ENCODE assay signal across 9 cellular contexts in genomic region chr3:49805884-49806701, GRCh38. TPM values are rescaled to one million over a fixed set of nuclear protein-coding genes. Genes with fewer than 3 reads are reported as not detected.
A peak's percentile ranks its signal among the peaks of the same experiment; 100 is the strongest.
DNase-seq lines count a peak whose midpoint lies in the region; ATAC-seq and TF ChIP-seq lines count a peak whose summit lies in the region.
"Had no signal": no experiment of that assay in that cellular context is flagged by ENCODE, and none has a peak within 500 bp of the region (broad histone marks: within the 10 kb centered on the region; RNA-seq: fewer than 3 reads in every experiment).

No MANE protein-coding gene starts in this region.

- no peak overlapping the region for H2BK5ac ChIP-seq in H9 (ENCODE audit: insufficient read length, low read length)

- H3K14ac ChIP-seq in H9 (ENCODE audit: insufficient read depth, low read length), result no peak overlapping the region; the same call in 1 of the 2 replicates

- H3K9me3 Mint-ChIP-seq in H9, result no peaks in the 10 kb centered on the region
- H3K9me3 Mint-ChIP-seq: T-helper 1 cell treated with Interleukin-12 subunit alpha and Interleukin-12 subunit beta and Interleukin-4 antibody, amounts not matched to agents 30 μg/mL and 1 μg/mL, for 36 hours had no signal

- BruUV-seq in A673 (replicated peaks; lab: Mats Ljungman, UMichigan), result no TSS peak

- no peak overlapping the region for H3T11ph ChIP-seq in H9 (ENCODE audit: low read length)

- peak overlapping the region; percentile 11 for H3K18ac ChIP-seq in H9 (ENCODE audit: insufficient read length, low read depth, low read length)

- no peaks in the 10 kb centered on the region for H3K79me1 ChIP-seq in H9 (ENCODE audit: insufficient read depth, low read depth, low read length, poor library complexity, severe bottlenecking)

- no peak overlapping the region for H2BK120ac ChIP-seq in H9 (ENCODE audit: low read depth, low read length, poor library complexity, severe bottlenecking)

- CTCF ChIA-PET in A673 (lab: Charles Lee), result interaction anchor here (0.9 to 1.9 kb wide), 2 partner anchors 30 to 33 kb away, joined by 8 to 20 read pairs; no protein-coding TSS in a partner anchor

- DNase-seq in A673 (ENCODE audit: low spot score) (peak; percentile 79), H9 (peak; percentile 68), caudate nucleus (lab: John Stamatoyannopoulos, UW) (peak in 12 of 61 donors; percentile 6 to 38 (median 18)), midbrain (lab: John Stamatoyannopoulos, UW) (peak; percentile 27), ecto neural progenitor cell (ENCODE audit: low spot score) (no peak), DMS153 treated with DMSO at 0.1 percent for 48 hours (lab: John Stamatoyannopoulos, UW; ENCODE audit: unreplicated experiment) (no peak), T1000 (lab: John Stamatoyannopoulos, UW) (no peak)

- H2BK12ac ChIP-seq in H9 (ENCODE audit: insufficient read length, low read depth, low read length), result no peak overlapping the region

- H3K27me3 ChIP-seq in A673 (replicated peaks; ENCODE audit: insufficient read depth, low read depth, low read length, poor library complexity) (no peaks in the 10 kb centered on the region), H9 (ENCODE audit: insufficient read depth, low read length) (no peaks in the 10 kb centered on the region; the same call in 1 of the 2 replicates)

- WGBS in H9 (ENCODE audit: extremely low coverage, insufficient read length, low lambda C conversion rate), result no CpG with 5 or more reads among the region's 11 CpGs

- no peaks in the 10 kb centered on the region for H3K79me2 ChIP-seq in H9 (ENCODE audit: insufficient read depth, low read length)

- peak overlapping the region in 2 of 3 experiments; percentile 35 to 61; a peak in 1 of 7 replicates for H3K27ac Mint-ChIP-seq in H9
- H3K27ac Mint-ChIP-seq: T-helper 1 cell treated with Interleukin-12 subunit alpha and Interleukin-12 subunit beta and Interleukin-4 antibody, amounts not matched to agents 30 μg/mL and 1 μg/mL, for 36 hours had no signal

- H4K20me1 ChIP-seq in H9 (ENCODE audit: control insufficient read depth, insufficient read depth, insufficient read length), result no peaks in the 10 kb centered on the region

- H3K4me1 Mint-ChIP-seq in H9, result peaks cover 31% of the 10 kb centered on the region in 2 experiments

- H4K8ac ChIP-seq in H9 (replicated peaks; ENCODE audit: insufficient read length, low read depth, low read length), result no peak overlapping the region

- TF ChIP-seq CTCF in A673 (conservative IDR thresholded peaks at IDR 0.05; ENCODE audit: low read depth, low read length), result no peak
- TF ChIP-seq CTCF in H9 (conservative IDR thresholded peaks at IDR 0.05), result no peak

- no peak for ATAC-seq in HG03139 (IDR thresholded peaks at IDR 0.05; ENCODE audit: unreplicated experiment)

- H3K4me1 ChIP-seq in A673 (ENCODE audit: insufficient read depth, low read length, poor library complexity, severe bottlenecking) (peaks cover 37% of the 10 kb centered on the region), H9 (ENCODE audit: insufficient read depth, low read length) (peaks cover 8% of the 10 kb centered on the region; the same call in 1 of the 2 replicates)

- H4K91ac ChIP-seq in H9 (ENCODE audit: insufficient read length, low read depth, low read length), result no peak overlapping the region

- peaks cover 2% of the 10 kb centered on the region for H3K36me3 ChIP-seq in A673 (ENCODE audit: insufficient read depth, low read length, poor library complexity, severe bottlenecking)

- no peaks in the 10 kb centered on the region for H3K36me3 Mint-ChIP-seq in H9 (ENCODE audit: insufficient read depth in 1 of 3, low read depth in 3 of 3)

- intact Hi-C loops in A673 (cut with micrococcal nuclease; ENCODE audit: unreplicated experiment), result no loop called here

- H2BK15ac ChIP-seq in H9 (ENCODE audit: low read depth, low read length), result no peak overlapping the region

- H3K27me3 Mint-ChIP-seq in H9 (ENCODE audit: low read depth), result peaks cover 37% of the 10 kb centered on the region

- H3K27ac ChIP-seq in A673 (ENCODE audit: low read depth, low read length, poor library complexity, severe bottlenecking), result peak overlapping the region; percentile 98
- H3K27ac ChIP-seq in H9 (ENCODE audit: insufficient read length, low read depth, low read length), result no peak overlapping the region
- peak overlapping the region; percentile 82 for H3K27ac ChIP-seq in caudate nucleus (ENCODE audit: low read depth, low read length)

- no peak overlapping the region for H3K56ac ChIP-seq in H9 (ENCODE audit: insufficient read length, low read depth, low read length)

- POLR2A ChIA-PET in A673 (lab: Charles Lee; ENCODE audit: low non-redundant PET), result interaction anchor here (0.9 kb wide), 1 partner anchor 14 kb away, joined by 3 read pairs; no protein-coding TSS in a partner anchor

- peaks cover 14% of the 10 kb centered on the region for H3K23me2 ChIP-seq in H9 (ENCODE audit: insufficient read length, low read depth, low read length, poor library complexity, severe bottlenecking)

- no peak overlapping the region for H4K5ac ChIP-seq in H9 (ENCODE audit: insufficient read length, low read depth, low read length)

- H3K4me3 Mint-ChIP-seq in H9, result no peak overlapping the region
- H3K4me3 Mint-ChIP-seq: T-helper 1 cell treated with Interleukin-12 subunit alpha and Interleukin-12 subunit beta and Interleukin-4 antibody, amounts not matched to agents 30 μg/mL and 1 μg/mL, for 36 hours had no signal

- H3K23ac ChIP-seq in H9 (ENCODE audit: insufficient read length, low read depth, low read length), result no peak overlapping the region

- peak overlapping the region; percentile 17 for H3K4me3 ChIP-seq in A673 (ENCODE audit: low read depth, low read length, poor library complexity, severe bottlenecking)

- H2AFZ ChIP-seq in H9 (ENCODE audit: low read length), result no peak overlapping the region

- no peak overlapping the region for H3K9ac ChIP-seq in H9 (ENCODE audit: extremely low read depth, insufficient read length, low read length)

- no peak overlapping the region for H3K4me2 ChIP-seq in H9 (ENCODE audit: insufficient read depth, insufficient read length, low read length)

- no peak overlapping the region for H2AK5ac ChIP-seq in H9 (ENCODE audit: insufficient read length, low read length)

- no peak overlapping the region for H3K4ac ChIP-seq in H9 (ENCODE audit: low read depth, low read length)

- H3K9me3 ChIP-seq in A673 (ENCODE audit: low read depth, low read length, poor library complexity, severe bottlenecking), result no peaks in the 10 kb centered on the region
- H3K9me3 ChIP-seq in H9 (ENCODE audit: control insufficient read depth, low read depth, low read length), result no peaks in the 10 kb centered on the region

- no peak overlapping the region for H2BK20ac ChIP-seq in H9 (ENCODE audit: low read depth, low read length, poor library complexity, severe bottlenecking)

RNA-seq across cellular contexts. Expression of gene INKA1, which starts 3.0 kb away (rescaled TPM):
- 7.1 and 13.8 TPM in 2 replicates for total RNA-seq in A673 (2021)
- total RNA-seq in H9 (2021), result 1.2 and 1.4 TPM in 2 replicates

RNA-seq across cellular contexts. Expression of gene CDHR4, which starts 6.4 kb away (rescaled TPM):
- 0.48 TPM in 1 of 2 replicates, not detected in the other for total RNA-seq in A673 (2021)
- total RNA-seq in H9 (2021), result not detected in 2 replicates

RNA-seq across cellular contexts. Expression of gene UBA7, which starts 7.7 kb away (rescaled TPM):
- total RNA-seq in A673 (2021), result 2.2 and 3.8 TPM in 2 replicates
- total RNA-seq in H9 (2021), result 0.85 and 1.0 TPM in 2 replicates

RNA-seq across cellular contexts. Expression of gene IP6K1, which starts 19.8 kb away (rescaled TPM):
- total RNA-seq in A673 (2021), result 25.8 and 29.0 TPM in 2 replicates
- 42.0 and 42.2 TPM in 2 replicates for total RNA-seq in H9 (2021)

RNA-seq across cellular contexts. Expression of gene TRAIP, which starts 50.3 kb away (rescaled TPM):
- 17.8 and 18.8 TPM in 2 replicates for total RNA-seq in A673 (2021)
- 30.9 and 36.7 TPM in 2 replicates for total RNA-seq in H9 (2021)

Comparison
In these comparisons a context has a peak if more than half of its experiments do, and no peak if none do; other contexts are left out.
1. DNase-seq: peak in A673 (single experiment), H9 (single experiment) and midbrain (single experiment); none in ecto neural progenitor cell (single experiment), DMS153 treated with DMSO at 0.1 percent for 48 hours (single experiment) and T1000 (single experiment).